Comparison of ENCODE assay signal across 9 cellular contexts in genomic region chr5:139795074-139796001, GRCh38. TPM values are rescaled to one million over a fixed set of nuclear protein-coding genes. Genes with fewer than 3 reads are reported as not detected.
DNase-seq lines count a peak whose midpoint lies in the region; ATAC-seq, FAIRE-seq and TF ChIP-seq lines count a peak whose summit lies in the region.
"Had no signal": no experiment of that assay in that cellular context is flagged by ENCODE, and none has a peak within 500 bp of the region (broad histone marks: within the 10 kb centered on the region; RNA-seq: fewer than 3 reads in every experiment).

TSS of gene PSD2 (plus strand) at chr5:139795808. CDS start at chr5:139809441, 13,633 bp downstream.

- POLR2A ChIA-PET in SK-N-SH (lab: Yijun Ruan, JAX), result interaction anchor here (1.9 kb wide), 1 partner anchor 11 kb away, joined by 7 read pairs; no protein-coding TSS in a partner anchor

- H3K9me3 ChIP-seq in SK-N-SH, result no peaks in the 10 kb centered on the region
- no peaks in the 10 kb centered on the region for H3K9me3 ChIP-seq in esophagus squamous epithelium
- H3K9me3 ChIP-seq in pancreas, result no peaks in the 10 kb centered on the region

- CTCF ChIA-PET in SK-N-SH (lab: Yijun Ruan, JAX), result interaction anchor here (0.9 to 5.7 kb wide), 6 partner anchors 7 to 248 kb away, joined by 3 to 66 read pairs (median 4); partner anchors contain the start of gene NRG2

- FAIRE-seq in pancreas (lab: Jason Lieb, UNC), result no peak

- peak within 1 kb of the TSS; percentile 68; the same call in 1 of the 2 replicates for H3K4me2 ChIP-seq in SK-N-SH

- no peaks in the 10 kb centered on the region for H3K79me2 ChIP-seq in SK-N-SH (ENCODE audit: insufficient read depth)

- no peak for TF ChIP-seq CTCF in SK-N-SH (IDR thresholded peaks at IDR 0.05)
- TF ChIP-seq CTCF in esophagus squamous epithelium (IDR thresholded peaks at IDR 0.05), result no peak
- no peak for TF ChIP-seq CTCF in pancreas (IDR thresholded peaks at IDR 0.05)

- H4K20me1 ChIP-seq in SK-N-SH (ENCODE audit: insufficient read depth), result no peaks in the 10 kb centered on the region

- H3F3A ChIP-seq in SK-N-SH (replicated peaks; ENCODE audit: insufficient read depth), result no peaks in the 10 kb centered on the region

- H3K27me3 ChIP-seq in SK-N-SH (ENCODE audit: insufficient read depth) (peaks cover 60% of the 10 kb centered on the region), esophagus squamous epithelium (peaks cover 8 to 74% (median 14%) of the 10 kb centered on the region in 4 donors), pancreas (peaks cover 0 to 20% (median 5%) of the 10 kb centered on the region in 4 donors)

- H3K4me3 ChIP-seq in SK-N-SH (ENCODE audit: low read depth in 2 of 2, low read length in 1 of 2) (peak within 1 kb of the TSS in 1 of 2 experiments; percentile 44; a peak in 3 of 4 replicates), esophagus squamous epithelium (peak within 1 kb of the TSS; percentile 22 to 64 (median 38)), pancreas (peak within 1 kb of the TSS in 3 of 4 donors; percentile 8 to 54 (median 35))

- H3K4me1 ChIP-seq in SK-N-SH (ENCODE audit: control insufficient read depth in 1 of 2, insufficient read depth in 2 of 2, low read depth in 1 of 2, low read length in 1 of 2), result peaks cover 0 to 4% of the 10 kb centered on the region in 2 experiments; a peak in 1 of 4 replicates
- peaks cover 9 to 18% (median 13%) of the 10 kb centered on the region in 3 donors for H3K4me1 ChIP-seq in esophagus squamous epithelium
- H3K4me1 ChIP-seq in pancreas, result no peaks in the 10 kb centered on the region

- H3K27ac ChIP-seq in SK-N-SH (ENCODE audit: low read depth in 2 of 2, low read length in 1 of 2) (no peak within 1 kb of the TSS), esophagus squamous epithelium (no peak within 1 kb of the TSS), pancreas (no peak within 1 kb of the TSS)

- intact Hi-C loops in esophagus squamous epithelium (cut with DNase I), result no loop called here
- intact Hi-C loops in pancreas (cut with DNase I), result no loop called here

- H3K9ac ChIP-seq in SK-N-SH, result no peak within 1 kb of the TSS

- WGBS in SK-N-SH (ENCODE audit: low lambda C conversion rate), result 12% methylated on average over 43 of the region's 83 CpGs
- WGBS in esophagus squamous epithelium, 2 donors, result 17 to 34% methylated on average over 5 of the region's 83 CpGs
- WGBS in pancreas, 2 donors, result 6 to 12% methylated on average over 31 to 83 of the region's 83 CpGs

- ATAC-seq in SK-N-SH treated with all-trans-retinoic acid at 6 μM for 48 hours (no peak), pancreas (peak; percentile 48 to 87 (median 69)), HG03469 (IDR thresholded peaks at IDR 0.05; ENCODE audit: unreplicated experiment) (no peak), GM18858 (IDR thresholded peaks at IDR 0.05; ENCODE audit: unreplicated experiment) (no peak)

- H3K36me3 ChIP-seq in SK-N-SH (replicated peaks in 1 of 2; ENCODE audit: control insufficient read depth in 1 of 2, insufficient read depth in 2 of 2, low read length in 1 of 2), result no peaks in the 10 kb centered on the region
- no peaks in the 10 kb centered on the region for H3K36me3 ChIP-seq in esophagus squamous epithelium
- H3K36me3 ChIP-seq in pancreas, result no peaks in the 10 kb centered on the region

- H2AFZ ChIP-seq in SK-N-SH (ENCODE audit: low read depth), result 0 out of 2 replicates have a peak within 1 kb of the TSS, but pooled peaks have one; percentile 24

- no peaks in the 10 kb centered on the region for H3K9me2 ChIP-seq in SK-N-SH

- TF ChIP-seq RAD21 in SK-N-SH (IDR thresholded peaks at IDR 0.05; ENCODE audit: low read length), result no peak

- DNase-seq in SK-N-SH (peak; percentile 89), T-helper 9 cell (peak; percentile 17), esophagus squamous epithelium (lab: John Stamatoyannopoulos, UW) (no peak), pancreas (peak; percentile 28 to 81 (median 44))
- no peak for DNase-seq in NK-92 treated with Interleukin-12 subunit alpha and Interleukin-12 subunit beta, amount 100 ng/mL, for 24 hours (lab: John Stamatoyannopoulos, UW)

- TF ChIP-seq EP300 in SK-N-SH (IDR thresholded peaks at IDR 0.05; ENCODE audit: borderline replicate concordance in 1 of 2, low read depth in 1 of 2, low read length in 1 of 2), result no peak

- TF ChIP-seq POLR2A in esophagus squamous epithelium (IDR thresholded peaks at IDR 0.05), result no peak

TF ChIP-seq in SK-N-SH, 30 proteins besides CTCF, POLR2A, EP300 and RAD21 (continues in another document):
- TF ChIP-seq YY1 (IDR thresholded peaks at IDR 0.05; ENCODE audit: low read depth), result no peak
- no peak for TF ChIP-seq SIN3A (IDR thresholded peaks at IDR 0.05; ENCODE audit: borderline replicate concordance, low read depth, low read length)
- no peak for TF ChIP-seq RXRA (IDR thresholded peaks at IDR 0.05; ENCODE audit: borderline replicate concordance, low read depth)
- TF ChIP-seq FOXM1 (IDR thresholded peaks at IDR 0.05; ENCODE audit: low read depth), result no peak
- no peak for TF ChIP-seq SMC3 (IDR thresholded peaks at IDR 0.05; ENCODE audit: low read depth, low read length)
- no peak for TF ChIP-seq FOXJ3 (CRISPR knock-in tag; IDR thresholded peaks at IDR 0.05)
- no peak for TF ChIP-seq IRF3 (IDR thresholded peaks at IDR 0.05; ENCODE audit: low read depth, low read length)
- TF ChIP-seq PBX3 (IDR thresholded peaks at IDR 0.05), result no peak
- no peak for TF ChIP-seq MXI1 (IDR thresholded peaks at IDR 0.05; ENCODE audit: low read depth, low read length)

TF ChIP-seq in SK-N-SH treated with all-trans-retinoic acid at 6 μM for 48 hours, 23 proteins besides CTCF, POLR2A, EP300 and RAD21 (continues in another document):
- TF ChIP-seq ZNF70 (CRISPR knock-in tag; IDR thresholded peaks at IDR 0.05) (no peak), BACH2 (CRISPR knock-in tag; IDR thresholded peaks at IDR 0.05; ENCODE audit: borderline replicate concordance) (no peak), OSR1 (CRISPR knock-in tag; IDR thresholded peaks at IDR 0.05) (no peak), ZFP3 (CRISPR knock-in tag; IDR thresholded peaks at IDR 0.05) (no peak), ISL1 (CRISPR knock-in tag; IDR thresholded peaks at IDR 0.05) (no peak), ZC3H10 (CRISPR knock-in tag; IDR thresholded peaks at IDR 0.05) (no peak), TCF4 (CRISPR knock-in tag; IDR thresholded peaks at IDR 0.05; ENCODE audit: borderline replicate concordance) (no peak), SNAI2 (CRISPR knock-in tag; IDR thresholded peaks at IDR 0.05) (no peak), ZNF8 (CRISPR knock-in tag; IDR thresholded peaks at IDR 0.05) (no peak), ARNTL (CRISPR knock-in tag; IDR thresholded peaks at IDR 0.05; ENCODE audit: borderline replicate concordance, low read depth) (no peak), CREB5 (CRISPR knock-in tag; IDR thresholded peaks at IDR 0.05; ENCODE audit: low read depth) (no peak), TOX (CRISPR knock-in tag; IDR thresholded peaks at IDR 0.05; ENCODE audit: borderline replicate concordance) (no peak), CSDC2 (CRISPR knock-in tag; IDR thresholded peaks at IDR 0.05) (no peak), TSHZ2 (CRISPR knock-in tag; IDR thresholded peaks at IDR 0.05) (no peak), ESRRG (CRISPR knock-in tag; IDR thresholded peaks at IDR 0.05) (no peak)

RNA-seq across cellular contexts. Expression of gene PSD2, which starts in this region (rescaled TPM):
- 0.15 TPM in 2 replicates for polyA plus RNA-seq in SK-N-SH (2012; rRNA removed)
- polyA plus RNA-seq in SK-N-SH (2012; cell fraction: cytosol; rRNA removed), result 0.09 and 0.13 TPM in 2 replicates
- polyA plus RNA-seq in SK-N-SH (2012; cell fraction: nucleus; rRNA removed), result 0.62 and 0.63 TPM in 2 replicates
- total RNA-seq in esophagus squamous epithelium, result not detected
- total RNA-seq in pancreas, result under 1 TPM; 0.06 to 0.66 (median 0.08) TPM
- under 1 TPM; 0.45 to 0.49 TPM for polyA plus RNA-seq in pancreas
- total RNA-seq: T-helper 1 cell treated with Interleukin-12 subunit alpha and Interleukin-12 subunit beta and Interleukin-4 antibody, amounts not matched to agents 30 ng/mL and 1 ng/mL, for 36 hours had no signal

Comparison
In these comparisons a context has a peak if more than half of its experiments do, and no peak if none do; other contexts are left out.
1. Peak in DNase-seq and H3K4me2 ChIP-seq in SK-N-SH; RNA of the gene not detected or under 1 TPM.
2. Peak in DNase-seq, ATAC-seq and H3K4me3 ChIP-seq in pancreas; RNA of the gene not detected or under 1 TPM.